ENCODE assay signal across 11 cellular contexts in the genomic region with DNA sequence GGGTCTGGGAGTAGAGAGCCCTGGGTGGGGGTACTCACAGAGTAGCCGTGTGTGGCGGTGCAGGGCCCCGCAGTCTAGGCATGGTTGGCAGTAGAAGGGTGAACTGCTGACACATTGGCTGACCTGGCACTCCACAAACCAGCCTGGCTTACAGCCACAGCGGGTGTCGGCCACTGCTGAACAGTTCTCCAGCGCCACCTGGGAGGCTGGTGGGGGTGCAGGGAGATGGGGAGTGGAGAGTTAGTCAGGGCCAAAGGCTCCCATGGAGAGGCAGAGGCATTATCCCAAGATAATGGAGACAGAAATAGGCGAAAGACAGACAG. TPM values are rescaled to one million over a fixed set of nuclear protein-coding genes. Genes with fewer than 3 reads are reported as not detected.
DNase-seq lines count a peak whose midpoint lies in the region; ATAC-seq and TF ChIP-seq lines count a peak whose summit lies in the region.
"Had no signal": no experiment of that assay in that cellular context is flagged by ENCODE, and none has a peak within 500 bp of the region (broad histone marks: within the 10 kb centered on the region; RNA-seq: fewer than 3 reads in every experiment).

No MANE protein-coding gene starts in this region.

- in situ Hi-C loops in mammary epithelial cell (cut with MboI; ENCODE audit: low sequenced_read_pairs in 2 of 2) (no loop called here), transverse colon (cut with MboI; ENCODE audit: low pct_ligation_motif_present in 1 of 4, low pct_unique_long_range_greater_than_20kb in 1 of 4, low sequenced_read_pairs in 3 of 4) (no loop called here)

- dilution Hi-C loops in mammary epithelial cell (cut with HindIII; ENCODE audit: low sequenced_read_pairs): no loop called here

- intact Hi-C loops in MCF 10A (cut with micrococcal nuclease): no loop called here
- intact Hi-C loops in mammary epithelial cell (cut with micrococcal nuclease): no loop called here
- intact Hi-C loops in activated CD4-positive, alpha-beta memory T cell treated with anti-CD3 and anti-CD28 coated beads for 36 hours (cut with micrococcal nuclease): loop anchor here (1.0 to 5.0 kb wide), 4 partner anchors 26 to 267 kb away; partner anchors contain the start of genes ACOT7 and RPL22
- intact Hi-C loops in left cardiac atrium (cut with DNase I): no loop called here
- intact Hi-C loops in transverse colon (cut with DNase I; ENCODE audit: low total_unique reads): no loop called here

- H3K27ac Mint-ChIP-seq in MCF 10A (ENCODE audit: low read depth, unreplicated experiment): peak overlapping the region; percentile 68
- H3K27ac Mint-ChIP-seq in activated CD4-positive, alpha-beta memory T cell treated with anti-CD3 and anti-CD28 coated beads for 36 hours: peak overlapping the region; percentile 83

- no peak overlapping the region for H3K4me3 Mint-ChIP-seq in MCF 10A (ENCODE audit: unreplicated experiment)
- H3K4me3 Mint-ChIP-seq in activated CD4-positive, alpha-beta memory T cell treated with anti-CD3 and anti-CD28 coated beads for 36 hours: peak overlapping the region; percentile 82

- TF ChIP-seq POLR2A in transverse colon (IDR thresholded peaks at IDR 0.05): no peak

- DNase-seq in MCF 10A (ENCODE audit: unreplicated experiment): peak; percentile 41
- DNase-seq in mammary epithelial cell: no peak
- DNase-seq in activated CD4-positive, alpha-beta memory T cell treated with anti-CD3 and anti-CD28 coated beads for 36 hours: peak; percentile 83
- DNase-seq in left cardiac atrium: peak; percentile 64
- DNase-seq in transverse colon: peak; percentile 70
- no peak for DNase-seq in foreskin fibroblast

- no peaks in the 10 kb centered on the region for H3K9me3 ChIP-seq in mammary epithelial cell (replicated peaks; ENCODE audit: insufficient read depth, low read length)
- no peaks in the 10 kb centered on the region for H3K9me3 ChIP-seq in transverse colon

- no peak overlapping the region for H3K9ac ChIP-seq in mammary epithelial cell (ENCODE audit: insufficient read depth, low read length)

- 93% methylated on average over 7 of the region's 7 CpGs for WGBS in mammary epithelial cell (ENCODE audit: low coverage, missing lambda C conversion rate)
- 69 to 100% methylated on average over 1 to 7 of the region's 7 CpGs for WGBS in transverse colon (ENCODE audit: low coverage in 1 of 2), 2 donors

- no peak overlapping the region for H2AFZ ChIP-seq in mammary epithelial cell (ENCODE audit: low read depth, low read length)
- H2AFZ ChIP-seq: PC-9 had no signal

- H3K4me3 ChIP-seq in mammary epithelial cell (replicated peaks in 1 of 3; ENCODE audit: insufficient read depth in 1 of 3, low read depth in 2 of 3, low read length in 3 of 3): no peak overlapping the region
- H3K4me3 ChIP-seq in transverse colon: no peak overlapping the region
- H3K4me3 ChIP-seq in foreskin fibroblast (ENCODE audit: low read depth in 1 of 2, low read length in 2 of 2): no peak overlapping the region
- H3K4me3 ChIP-seq: PC-9 had no signal

- ATAC-seq in left cardiac atrium (peak; percentile 44 to 49), GM18520 (IDR thresholded peaks at IDR 0.05; ENCODE audit: unreplicated experiment) (no peak), HG03469 (IDR thresholded peaks at IDR 0.05; ENCODE audit: unreplicated experiment) (no peak)

- H3K36me3 Mint-ChIP-seq in MCF 10A (ENCODE audit: insufficient read depth, unreplicated experiment): peaks cover 45% of the 10 kb centered on the region
- peaks cover 35% of the 10 kb centered on the region for H3K36me3 Mint-ChIP-seq in activated CD4-positive, alpha-beta memory T cell treated with anti-CD3 and anti-CD28 coated beads for 36 hours

- no peak for TF ChIP-seq EP300 in transverse colon (IDR thresholded peaks at IDR 0.05; ENCODE audit: low read depth)

- H3K27ac ChIP-seq in mammary epithelial cell (ENCODE audit: insufficient read depth, low read depth, low read length) (no peak overlapping the region), transverse colon (peak overlapping the region in 1 of 4 donors; percentile 36)
- H3K27ac ChIP-seq: PC-9 had no signal

- H3K27me3 ChIP-seq in mammary epithelial cell (ENCODE audit: insufficient read depth, low read length): no peaks in the 10 kb centered on the region
- H3K27me3 ChIP-seq in transverse colon: peaks cover 16% of the 10 kb centered on the region

- BruUV-seq in MCF 10A (replicated peaks; lab: Mats Ljungman, UMichigan) (no TSS peak), mammary epithelial cell (replicated peaks; lab: Mats Ljungman, UMichigan) (no TSS peak)

- POLR2A ChIA-PET in MCF 10A (lab: Yijun Ruan, JAX): interaction anchor here (0.7 to 1.0 kb wide), 2 partner anchors 26 to 60 kb away, joined by 4 read pairs; no protein-coding TSS in a partner anchor
- POLR2A ChIA-PET in activated CD4-positive, alpha-beta memory T cell treated with anti-CD3 and anti-CD28 coated beads for 36 hours (lab: Charles Lee): no interaction called here

- no peaks in the 10 kb centered on the region for H3K79me2 ChIP-seq in mammary epithelial cell (ENCODE audit: insufficient read depth, low read length)

- H3K4me1 Mint-ChIP-seq in MCF 10A (ENCODE audit: insufficient read depth, unreplicated experiment): peaks cover 5% of the 10 kb centered on the region
- H3K4me1 Mint-ChIP-seq in activated CD4-positive, alpha-beta memory T cell treated with anti-CD3 and anti-CD28 coated beads for 36 hours (ENCODE audit: low read depth): peaks cover 54% of the 10 kb centered on the region

- H3K4me2 ChIP-seq in mammary epithelial cell (ENCODE audit: insufficient read depth, low read depth, low read length): no peak overlapping the region
- H3K4me2 ChIP-seq: PC-9 had no signal

- no peaks in the 10 kb centered on the region for H3K9me3 Mint-ChIP-seq in MCF 10A (ENCODE audit: unreplicated experiment)
- no peaks in the 10 kb centered on the region for H3K9me3 Mint-ChIP-seq in activated CD4-positive, alpha-beta memory T cell treated with anti-CD3 and anti-CD28 coated beads for 36 hours

- TF ChIP-seq CTCF in MCF 10A (IDR thresholded peaks at IDR 0.05; ENCODE audit: unreplicated experiment) (no peak), mammary epithelial cell (conservative IDR thresholded peaks at IDR 0.05 in 1 of 2, IDR thresholded peaks at IDR 0.05 in 1 of 2; ENCODE audit: extremely low read depth in 1 of 2, insufficient read depth in 1 of 2, low read depth in 1 of 2, low read length in 2 of 2) (no peak), transverse colon (IDR thresholded peaks at IDR 0.05) (peak in 2 of 5 experiments; percentile 13 to 44), foreskin fibroblast (IDR thresholded peaks at IDR 0.05; ENCODE audit: low read depth, low read length) (no peak)

- H3K27me3 Mint-ChIP-seq in MCF 10A (ENCODE audit: insufficient read depth, unreplicated experiment): no peaks in the 10 kb centered on the region
- H3K27me3 Mint-ChIP-seq in activated CD4-positive, alpha-beta memory T cell treated with anti-CD3 and anti-CD28 coated beads for 36 hours: no peaks in the 10 kb centered on the region

- H3K4me1 ChIP-seq in mammary epithelial cell (ENCODE audit: insufficient read depth, low read length): no peaks in the 10 kb centered on the region
- no peaks in the 10 kb centered on the region for H3K4me1 ChIP-seq in transverse colon

- peaks cover 4% of the 10 kb centered on the region for H4K20me1 ChIP-seq in mammary epithelial cell (ENCODE audit: insufficient read depth, low read length)

- CTCF ChIA-PET in MCF 10A (lab: Yijun Ruan, JAX): interaction anchor here (0.5 to 0.6 kb wide), 2 partner anchors 93 to 1178 kb away, joined by 3 read pairs; no protein-coding TSS in a partner anchor
- CTCF ChIA-PET in mammary epithelial cell (lab: Charles Lee; ENCODE audit: low non-redundant PET): interaction anchor here (0.5 kb wide), 1 partner anchor 42 kb away, joined by 5 read pairs; no protein-coding TSS in a partner anchor
- CTCF ChIA-PET in activated CD4-positive, alpha-beta memory T cell treated with anti-CD3 and anti-CD28 coated beads for 36 hours (lab: Charles Lee): interaction anchor here (1.1 to 2.9 kb wide), 7 partner anchors 9 to 90 kb away, joined by 3 to 12 read pairs (median 9); partner anchors contain the start of genes NOL9 and TAS1R1

- peaks cover 30% of the 10 kb centered on the region for H3K36me3 ChIP-seq in mammary epithelial cell (ENCODE audit: insufficient read depth, low read length)
- H3K36me3 ChIP-seq in transverse colon: no peaks in the 10 kb centered on the region

RNA-seq across cellular contexts. Expression of gene TNFRSF25, which starts 1.5 kb away (rescaled TPM):
- total RNA-seq in MCF 10A (2022) (27.6 and 33.7 TPM in 2 replicates), mammary epithelial cell (10 to 100 TPM in 1 of 2 donors, 1 to 10 TPM in 1; 6.7 to 60.9 TPM), left cardiac atrium (1 to 10 TPM; 5.5 to 5.9 TPM), transverse colon (10 to 100 TPM; 38.9 to 55.3 (median 45.0) TPM)
- polyA plus RNA-seq in mammary epithelial cell: 21.0 TPM
- 5.8 TPM for polyA minus RNA-seq in mammary epithelial cell
- total RNA-seq in activated CD4-positive, alpha-beta memory T cell treated with anti-CD3 and anti-CD28 coated beads for 36 hours: 10 to 100 TPM; 90.0 to 97.4 TPM

RNA-seq across cellular contexts. Expression of gene PLEKHG5, which starts 27.0 kb away (rescaled TPM):
- 32.3 and 35.9 TPM in 2 replicates for total RNA-seq in MCF 10A (2022)
- total RNA-seq in mammary epithelial cell: 10 to 100 TPM; 19.0 to 88.8 TPM
- polyA plus RNA-seq in mammary epithelial cell: 25.3 TPM
- polyA minus RNA-seq in mammary epithelial cell: 20.3 TPM
- total RNA-seq in activated CD4-positive, alpha-beta memory T cell treated with anti-CD3 and anti-CD28 coated beads for 36 hours: 1 to 10 TPM; 2.1 to 2.2 TPM
- total RNA-seq in left cardiac atrium: 10 to 100 TPM; 10.7 to 11.8 TPM
- 10 to 100 TPM; 17.9 to 42.7 (median 37.1) TPM for total RNA-seq in transverse colon

RNA-seq across cellular contexts. Expression of gene ESPN, which starts 39.9 kb away (rescaled TPM):
- total RNA-seq in MCF 10A (2022) (0.68 TPM in 1 of 2 replicates, not detected in the other), mammary epithelial cell (1 to 10 TPM; 2.4 to 2.5 TPM), left cardiac atrium (under 1 TPM; 0.42 to 0.44 TPM), transverse colon (100 to 1,000 TPM in 3 of 4 donors, 10 to 100 TPM in 1; 40.2 to 368 (median 157) TPM)
- 0.27 TPM for polyA plus RNA-seq in mammary epithelial cell
- polyA minus RNA-seq in mammary epithelial cell: not detected
- 1 to 10 TPM in 1 of 2 experiments, under 1 TPM in 1; 0.83 to 1.5 TPM for total RNA-seq in activated CD4-positive, alpha-beta memory T cell treated with anti-CD3 and anti-CD28 coated beads for 36 hours
- total RNA-seq: frontal cortex had no signal
- polyA plus RNA-seq: neural cell had no signal

RNA-seq across cellular contexts. Expression of gene HES2, which starts 44.8 kb away (rescaled TPM):
- total RNA-seq in MCF 10A (2022) (5.0 and 7.6 TPM in 2 replicates), mammary epithelial cell (10 to 100 TPM; 54.3 to 70.8 TPM), left cardiac atrium (under 1 TPM in 1 of 2 donors, not detected in 1; 0.37 TPM), transverse colon (10 to 100 TPM; 10.5 to 38.8 (median 25.4) TPM)
- polyA plus RNA-seq in mammary epithelial cell: 29.0 TPM
- polyA minus RNA-seq in mammary epithelial cell: 21.4 TPM
- under 1 TPM in 1 of 2 experiments, not detected in 1; 0.07 TPM for total RNA-seq in activated CD4-positive, alpha-beta memory T cell treated with anti-CD3 and anti-CD28 coated beads for 36 hours
- total RNA-seq: frontal cortex had no signal
- polyA plus RNA-seq: neural cell had no signal

Comparison
In these comparisons a context has a peak if more than half of its experiments do, and no peak if none do; other contexts are left out.
1. DNase-seq: peak in MCF 10A (single experiment), activated CD4-positive, alpha-beta memory T cell treated with anti-CD3 and anti-CD28 coated beads for 36 hours (single experiment), left cardiac atrium (single experiment) and transverse colon (single experiment); none in mammary epithelial cell (single experiment) and foreskin fibroblast (0 of 2).
2. ATAC-seq: peak in left cardiac atrium (2 of 2); none in GM18520 (single experiment) and HG03469 (single experiment).
3. RNA of gene ESPN, which starts 39.9 kb away (total RNA-seq): 40.2 to 368 TPM in transverse colon; 2.4 to 2.5 TPM in mammary epithelial cell, 0.83 to 1.5 TPM in activated CD4-positive, alpha-beta memory T cell treated with anti-CD3 and anti-CD28 coated beads for 36 hours, 0.68 TPM in MCF 10A and 0.42 to 0.44 TPM in left cardiac atrium; every median in the first group is over 10 times any median in the second.